In genomic region chr16:30526823-30527634, GRCh38 we compare ENCODE assay signal across 8 cellular contexts. TPM values are rescaled to one million over a fixed set of nuclear protein-coding genes. Genes with fewer than 3 reads are reported as not detected.
DNase-seq lines count a peak whose midpoint lies in the region; ATAC-seq and TF ChIP-seq lines count a peak whose summit lies in the region.

No MANE protein-coding gene starts in this region.

- no peaks in the 10 kb centered on the region; the same call in 1 of the 2 replicates for H3K36me3 ChIP-seq in Caco-2 (ENCODE audit: control insufficient read depth, insufficient read depth, low read length)
- peaks cover 3% of the 10 kb centered on the region for H3K36me3 ChIP-seq in effector memory CD4-positive, alpha-beta T cell (ENCODE audit: control insufficient read depth, insufficient read depth, low read length)

- no TSS peak for BruUV-seq in Caco-2 (replicated peaks; lab: Mats Ljungman, UMichigan)

- no peaks in the 10 kb centered on the region for H3K27me3 ChIP-seq in Caco-2 (replicated peaks; ENCODE audit: control insufficient read depth, insufficient read depth, low read length)
- H3K27me3 ChIP-seq in effector memory CD4-positive, alpha-beta T cell (replicated peaks; ENCODE audit: control insufficient read depth, insufficient read depth, low read length, poor library complexity, severe bottlenecking): no peaks in the 10 kb centered on the region

- H3K36me3 Mint-ChIP-seq in Caco-2 (ENCODE audit: insufficient read depth, unreplicated experiment): peaks cover 23% of the 10 kb centered on the region
- H3K36me3 Mint-ChIP-seq in memory B cell: peaks cover 6% of the 10 kb centered on the region

- POLR2A ChIA-PET in Caco-2 (lab: Charles Lee): interaction anchor here (0.5 to 1.0 kb wide), 7 partner anchors 9 to 109 kb away, joined by 3 to 13 read pairs (median 7); partner anchors contain the start of genes DCTPP1, ZNF689 and ZNF764

- peak overlapping the region; percentile 75 for H3K27ac Mint-ChIP-seq in Caco-2 (ENCODE audit: unreplicated experiment)
- peak overlapping the region; percentile 91 for H3K27ac Mint-ChIP-seq in memory B cell

- H3K27ac ChIP-seq in effector memory CD4-positive, alpha-beta T cell (ENCODE audit: insufficient read depth, low read length, poor library complexity, severe bottlenecking): peak overlapping the region; percentile 63

- H3K4me3 ChIP-seq in Caco-2 (ENCODE audit: low read depth, low read length): peak overlapping the region; percentile 69
- H3K4me3 ChIP-seq in effector memory CD4-positive, alpha-beta T cell (ENCODE audit: insufficient read depth, low read depth, low read length, poor library complexity, severe bottlenecking): peak overlapping the region; percentile 90

- CTCF ChIA-PET in Caco-2 (lab: Charles Lee): interaction anchor here (0.6 to 1.3 kb wide), 5 partner anchors 9 to 388 kb away, joined by 3 to 15 read pairs (median 6); partner anchors contain the start of genes DCTPP1 and ZNF764

- DNase-seq in Caco-2 (peak; percentile 97 to 98), GM20000 (ENCODE audit: low spot score) (peak; percentile 98), HT-29 (ENCODE audit: low spot score) (peak; percentile 99), memory B cell (ENCODE audit: low spot score in 2 of 2) (peak; percentile 82 to 86)
- DNase-seq in NK-92 treated with Interleukin-12 subunit alpha and Interleukin-12 subunit beta, amount 100 ng/mL, for 24 hours (lab: John Stamatoyannopoulos, UW): peak; percentile 97
- DNase-seq in activated CD8-positive, alpha-beta memory T cell treated with anti-CD3 and anti-CD28 coated beads for 4 hours (ENCODE audit: low read depth in 2 of 2): peak; percentile 79
- DNase-seq in effector memory CD4-positive, alpha-beta T cell: peak; percentile 84 to 89 (median 85)
- peak; percentile 82 for DNase-seq in stimulated activated CD8-positive, alpha-beta memory T cell treated with anti-CD3 and anti-CD28 coated beads, Interleukin-12 subunit alpha, Interleukin-12 subunit beta, amount 100 ng/mL, for 1 hour (ENCODE audit: low read depth)

- intact Hi-C loops in Caco-2 (cut with micrococcal nuclease; ENCODE audit: unreplicated experiment): loop anchor here (1.0 to 10.0 kb wide), 4 partner anchors 41 to 170 kb away; partner anchors contain the start of genes DCTPP1, FBRS, PRR14 and SRCAP

- ATAC-seq in memory B cell (ENCODE audit: low read depth): peak; percentile 77

- H3K4me1 Mint-ChIP-seq in Caco-2 (ENCODE audit: low read depth, unreplicated experiment): peaks cover 12% of the 10 kb centered on the region
- peaks cover 20% of the 10 kb centered on the region for H3K4me1 Mint-ChIP-seq in memory B cell

- no peaks in the 10 kb centered on the region for H3K9me3 ChIP-seq in Caco-2
- H3K9me3 ChIP-seq in effector memory CD4-positive, alpha-beta T cell (ENCODE audit: control insufficient read depth, low read length): no peaks in the 10 kb centered on the region

- no peaks in the 10 kb centered on the region for H3K9me3 Mint-ChIP-seq in Caco-2 (ENCODE audit: unreplicated experiment)
- H3K9me3 Mint-ChIP-seq in memory B cell: no peaks in the 10 kb centered on the region

- H3K27me3 Mint-ChIP-seq in Caco-2 (ENCODE audit: insufficient read depth, unreplicated experiment) (no peaks in the 10 kb centered on the region), memory B cell (no peaks in the 10 kb centered on the region)

- H3K4me3 Mint-ChIP-seq in Caco-2 (ENCODE audit: unreplicated experiment) (peak overlapping the region; percentile 82), memory B cell (peak overlapping the region; percentile 94)

- TF ChIP-seq CTCF in Caco-2 (IDR thresholded peaks at IDR 0.05; ENCODE audit: insufficient read depth in 1 of 2, low read depth in 1 of 2, low read length in 1 of 2, severe bottlenecking in 1 of 2, unreplicated experiment in 1 of 2) (peak; percentile 36 to 43), GM20000 (IDR thresholded peaks at IDR 0.05; ENCODE audit: extremely low read depth, missing control alignments) (no peak)

- H3K4me1 ChIP-seq in Caco-2: peaks cover 25% of the 10 kb centered on the region
- H3K4me1 ChIP-seq in effector memory CD4-positive, alpha-beta T cell (ENCODE audit: control insufficient read depth, insufficient read depth, low read length, poor library complexity, severe bottlenecking): peaks cover 12% of the 10 kb centered on the region

RNA-seq across cellular contexts. Expression of gene ZNF768, which starts 0.7 kb away (rescaled TPM):
- total RNA-seq in Caco-2 (2022): 30.3 and 30.6 TPM in 2 replicates
- total RNA-seq in HT-29 (2014; rRNA removed; shearing (Covaris generic)): 47.1 and 47.9 TPM in 2 replicates

RNA-seq across cellular contexts. Expression of gene ZNF747, which starts 7.6 kb away (rescaled TPM):
- total RNA-seq in Caco-2 (2022): 6.9 and 8.1 TPM in 2 replicates
- 7.9 and 8.8 TPM in 2 replicates for total RNA-seq in HT-29 (2014; rRNA removed; shearing (Covaris generic))

RNA-seq across cellular contexts. Expression of gene ZNF764, which starts 31.1 kb away (rescaled TPM):
- 8.5 and 10.9 TPM in 2 replicates for total RNA-seq in Caco-2 (2022)
- 8.3 and 9.9 TPM in 2 replicates for total RNA-seq in HT-29 (2014; rRNA removed; shearing (Covaris generic))

RNA-seq across cellular contexts. Expression of gene ZNF688, which starts 44.5 kb away (rescaled TPM):
- total RNA-seq in Caco-2 (2022): 6.2 and 10.0 TPM in 2 replicates
- total RNA-seq in HT-29 (2014; rRNA removed; shearing (Covaris generic)): 5.7 and 7.5 TPM in 2 replicates

RNA-seq across cellular contexts. Expression of gene ITGAL, which starts 54.5 kb away (rescaled TPM):
- 0.57 TPM in 1 of 2 replicates, not detected in the other for total RNA-seq in Caco-2 (2022)
- total RNA-seq in HT-29 (2014; rRNA removed; shearing (Covaris generic)): not detected in 2 replicates

Comparison
In these comparisons a context has a peak if more than half of its experiments do, and no peak if none do; other contexts are left out.
1. Peak in every context shown above with its lines: DNase-seq, ATAC-seq, H3K4me3 ChIP-seq and H3K27ac ChIP-seq.